In genomic region chr12:122834921-122835692, GRCh38 we compare ENCODE assay signal across 8 cellular contexts. TPM values are rescaled to one million over a fixed set of nuclear protein-coding genes. Genes with fewer than 3 reads are reported as not detected.
A peak's percentile ranks its signal among the peaks of the same experiment; 100 is the strongest.
DNase-seq lines count a peak whose midpoint lies in the region; ATAC-seq and TF ChIP-seq lines count a peak whose summit lies in the region.

HIP1R (plus strand) TSS chr12:122835457; CDS start chr12:122835551, 94 bp downstream.

- intact Hi-C loops in activated CD4-positive, alpha-beta memory T cell treated with anti-CD3 and anti-CD28 coated beads for 36 hours (cut with micrococcal nuclease): no loop called here

- POLR2A ChIA-PET in activated CD4-positive, alpha-beta memory T cell treated with anti-CD3 and anti-CD28 coated beads for 36 hours (lab: Charles Lee): interaction anchor here (0.5 to 1.0 kb wide), 2 partner anchors 21 to 336 kb away, joined by 3 read pairs; no protein-coding TSS in a partner anchor

- CTCF ChIA-PET in activated CD4-positive, alpha-beta memory T cell treated with anti-CD3 and anti-CD28 coated beads for 36 hours (lab: Charles Lee): interaction anchor here (0.6 to 1.8 kb wide), 4 partner anchors 39 to 185 kb away, joined by 3 to 8 read pairs (median 3); no protein-coding TSS in a partner anchor

- no peaks in the 10 kb centered on the region for H3K9me3 Mint-ChIP-seq in activated CD4-positive, alpha-beta memory T cell treated with anti-CD3 and anti-CD28 coated beads for 36 hours

- H3K27me3 Mint-ChIP-seq in activated CD4-positive, alpha-beta memory T cell treated with anti-CD3 and anti-CD28 coated beads for 36 hours: no peaks in the 10 kb centered on the region

- TF ChIP-seq RAD21 in Ishikawa (IDR thresholded peaks at IDR 0.05; ENCODE audit: low read depth): no peak

- TF ChIP-seq EP300 in Ishikawa (IDR thresholded peaks at IDR 0.05; ENCODE audit: borderline replicate concordance): no peak

- DNase-seq in activated CD4-positive, alpha-beta memory T cell treated with anti-CD3 and anti-CD28 coated beads for 36 hours: peak; percentile 64
- DNase-seq in effector CD4-positive, alpha-beta T cell: peak; percentile 46
- DNase-seq in mesenteric fat pad (ENCODE audit: low spot score): no peak
- peak; percentile 6 to 31 for DNase-seq in stimulated activated CD8-positive, alpha-beta memory T cell treated with anti-CD3 and anti-CD28 coated beads, Interleukin-15, amount 100 ng/mL, for 4 hours (ENCODE audit: low read depth in 2 of 2)
- no peak for DNase-seq in NOMO-1 (lab: John Stamatoyannopoulos, UW; ENCODE audit: unreplicated experiment in 2 of 2)

- H3K4me1 Mint-ChIP-seq in activated CD4-positive, alpha-beta memory T cell treated with anti-CD3 and anti-CD28 coated beads for 36 hours (ENCODE audit: low read depth): peaks cover 22% of the 10 kb centered on the region

- H3K27ac Mint-ChIP-seq in activated CD4-positive, alpha-beta memory T cell treated with anti-CD3 and anti-CD28 coated beads for 36 hours: peak within 1 kb of the TSS; percentile 57

- peak; percentile 40 for ATAC-seq in GM18511 (IDR thresholded peaks at IDR 0.05; ENCODE audit: unreplicated experiment)
- no peak for ATAC-seq in HG03439 (IDR thresholded peaks at IDR 0.05; ENCODE audit: unreplicated experiment)

- H3K36me3 Mint-ChIP-seq in activated CD4-positive, alpha-beta memory T cell treated with anti-CD3 and anti-CD28 coated beads for 36 hours: no peaks in the 10 kb centered on the region

- peak within 1 kb of the TSS; percentile 85 for H3K4me3 Mint-ChIP-seq in activated CD4-positive, alpha-beta memory T cell treated with anti-CD3 and anti-CD28 coated beads for 36 hours

TF ChIP-seq in Ishikawa, 13 proteins besides CTCF, POLR2A, EP300 and RAD21:
- peak; percentile 87 for TF ChIP-seq ZBTB7A (IDR thresholded peaks at IDR 0.05; ENCODE audit: low read depth)
- TF ChIP-seq CREB1 (IDR thresholded peaks at IDR 0.05; ENCODE audit: low read depth): no peak
- TF ChIP-seq USF1 (IDR thresholded peaks at IDR 0.05): no peak
- TF ChIP-seq FOXM1 (IDR thresholded peaks at IDR 0.05; ENCODE audit: borderline replicate concordance, low read depth): no peak
- TF ChIP-seq NFIC (IDR thresholded peaks at IDR 0.05): peak; percentile 20; the same call in 1 of the 2 replicates
- no peak for TF ChIP-seq CEBPB (IDR thresholded peaks at IDR 0.05)
- 0 out of 2 replicates have a peak, but pooled peaks have one; percentile 16 for TF ChIP-seq MAX (IDR thresholded peaks at IDR 0.05)
- no peak for TF ChIP-seq TAF1 (IDR thresholded peaks at IDR 0.05; ENCODE audit: low read depth)
- TF ChIP-seq EGR1 (IDR thresholded peaks at IDR 0.05): no peak

RNA-seq across cellular contexts. Expression of gene HIP1R, which starts in this region (rescaled TPM):
- total RNA-seq in activated CD4-positive, alpha-beta memory T cell treated with anti-CD3 and anti-CD28 coated beads for 36 hours: 10 to 100 TPM; 19.3 to 22.2 TPM
- 30.2 TPM for total RNA-seq in mesenteric fat pad

Comparison
In these comparisons a context has a peak if more than half of its experiments do, and no peak if none do; other contexts are left out.
1. DNase-seq: peak in activated CD4-positive, alpha-beta memory T cell treated with anti-CD3 and anti-CD28 coated beads for 36 hours (single experiment), effector CD4-positive, alpha-beta T cell (single experiment) and stimulated activated CD8-positive, alpha-beta memory T cell treated with anti-CD3 and anti-CD28 coated beads, Interleukin-15, amount 100 ng/mL, for 4 hours (2 of 2); none in mesenteric fat pad (single experiment) and NOMO-1 (0 of 2).